ENCODE assay signal across 8 cellular contexts in the genomic region with DNA sequence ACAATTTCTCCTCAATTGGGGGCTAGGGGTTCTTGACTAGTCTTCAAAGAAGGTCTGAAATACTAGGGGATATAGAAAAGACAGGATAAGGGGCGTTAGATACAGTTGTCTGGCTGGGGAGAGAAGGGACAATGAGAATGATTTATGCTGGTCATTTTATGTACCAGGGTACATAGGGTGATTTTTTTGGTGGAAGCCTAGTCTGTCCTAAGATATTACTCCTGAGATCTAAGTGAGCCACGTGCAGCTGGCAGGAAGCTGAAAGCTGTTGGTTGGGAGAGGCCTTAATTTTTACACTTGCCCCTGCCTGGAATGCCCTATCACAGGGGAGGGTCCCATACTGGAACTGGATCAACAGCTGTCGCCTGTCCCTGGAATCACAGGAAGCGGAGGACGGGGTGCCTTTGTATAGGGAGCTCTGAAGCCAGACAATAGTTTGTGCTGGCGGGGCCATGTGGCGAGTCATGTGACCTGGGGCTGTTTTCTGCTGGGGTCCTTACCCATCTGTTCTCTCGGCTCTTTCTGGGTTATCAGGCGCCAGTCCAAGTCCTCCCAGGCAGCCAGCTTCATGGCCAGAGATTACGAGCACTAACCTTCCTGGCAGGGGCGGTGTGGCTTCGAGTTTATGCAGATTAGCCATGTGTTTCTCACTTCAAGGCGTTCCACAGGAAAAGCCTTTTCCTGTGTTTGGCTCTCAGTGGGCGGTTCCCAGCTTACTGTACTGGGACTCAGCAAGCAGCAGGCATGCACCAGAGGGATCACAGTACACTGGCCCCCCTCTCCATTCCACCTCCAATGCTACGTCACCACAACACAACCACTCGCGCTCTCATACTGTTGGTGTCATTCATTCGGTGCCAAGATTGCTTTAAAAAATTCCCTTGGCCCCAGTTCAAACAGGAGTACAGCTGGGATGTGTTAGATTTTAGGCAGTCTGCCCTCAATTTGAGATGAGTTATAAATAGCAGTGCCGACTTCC. TPM values are rescaled to one million over a fixed set of nuclear protein-coding genes. Genes with fewer than 3 reads are reported as not detected.
A peak's percentile ranks its signal among the peaks of the same experiment; 100 is the strongest.
DNase-seq lines count a peak whose midpoint lies in the region; ATAC-seq, FAIRE-seq and TF ChIP-seq lines count a peak whose summit lies in the region.

No MANE protein-coding gene starts in this region.

- peak overlapping the region; percentile 84 for H3K27ac Mint-ChIP-seq in activated naive CD8-positive, alpha-beta T cell
- peak overlapping the region; percentile 61 for H3K27ac Mint-ChIP-seq in neural progenitor cell

- intact Hi-C loops in Panc1 (cut with micrococcal nuclease; ENCODE audit: unreplicated experiment), result no loop called here

- peaks cover 5% of the 10 kb centered on the region for H3K36me3 Mint-ChIP-seq in activated naive CD8-positive, alpha-beta T cell
- H3K36me3 Mint-ChIP-seq in neural progenitor cell, result peaks cover 22% of the 10 kb centered on the region

- H4K20me1 ChIP-seq in BLaER1 treated with 17β-estradiol and CSF1 and Interleukin-3, amounts not matched to agents 10 nM and 100 nM, result peaks cover 100% of the 10 kb centered on the region in 11 experiments
- peaks cover 100% of the 10 kb centered on the region for H4K20me1 ChIP-seq in neural progenitor cell (ENCODE audit: low read depth)

- TSS peak; percentile 2 for BruUV-seq in Panc1 (replicated peaks; lab: Mats Ljungman, UMichigan)

- peak in 1 of 4 donors; percentile 10 for TF ChIP-seq EP300 in upper lobe of left lung (IDR thresholded peaks at IDR 0.05)

- H3K4me1 ChIP-seq in BLaER1 treated with 17β-estradiol and CSF1 and Interleukin-3, amounts not matched to agents 10 nM and 100 nM, result peaks cover 87 to 99% (median 90%) of the 10 kb centered on the region in 10 experiments
- H3K4me1 ChIP-seq in Panc1 (ENCODE audit: control insufficient read depth, insufficient read depth, low read length), result peaks cover 69% of the 10 kb centered on the region
- H3K4me1 ChIP-seq in neural progenitor cell, result peaks cover 67% of the 10 kb centered on the region
- peaks cover 78 to 93% (median 89%) of the 10 kb centered on the region in 4 donors for H3K4me1 ChIP-seq in upper lobe of left lung

- H3K9me3 ChIP-seq in BLaER1 treated with 17β-estradiol and CSF1 and Interleukin-3, amounts not matched to agents 10 nM and 100 nM (replicated peaks in 1 of 11), result no peaks in the 10 kb centered on the region
- no peaks in the 10 kb centered on the region for H3K9me3 ChIP-seq in Panc1 (ENCODE audit: control insufficient read depth, insufficient read depth, low read depth, low read length)
- no peaks in the 10 kb centered on the region for H3K9me3 ChIP-seq in neural progenitor cell (ENCODE audit: low read depth)
- no peaks in the 10 kb centered on the region for H3K9me3 ChIP-seq in upper lobe of left lung

- H3K27me3 ChIP-seq in BLaER1 treated with 17β-estradiol and CSF1 and Interleukin-3, amounts not matched to agents 10 nM and 100 nM, result no peaks in the 10 kb centered on the region
- no peaks in the 10 kb centered on the region for H3K27me3 ChIP-seq in Panc1 (ENCODE audit: control insufficient read depth, insufficient read depth, low read length)
- no peaks in the 10 kb centered on the region for H3K27me3 ChIP-seq in neural progenitor cell
- H3K27me3 ChIP-seq in upper lobe of left lung, result no peaks in the 10 kb centered on the region

- no peaks in the 10 kb centered on the region for H3K27me3 Mint-ChIP-seq in activated naive CD8-positive, alpha-beta T cell
- H3K27me3 Mint-ChIP-seq in neural progenitor cell (ENCODE audit: insufficient read depth, low read depth), result no peaks in the 10 kb centered on the region

- H3K27ac ChIP-seq in BLaER1 treated with 17β-estradiol and CSF1 and Interleukin-3, amounts not matched to agents 10 nM and 100 nM, result peak overlapping the region in 10 of 11 experiments; percentile 36 to 83 (median 74); a peak in 20 of 22 replicates
- H3K27ac ChIP-seq in Panc1 (ENCODE audit: low read length) (peak overlapping the region; percentile 5), neural progenitor cell (peak overlapping the region; percentile 74), upper lobe of left lung (peak overlapping the region; percentile 18 to 76 (median 60))

- TF ChIP-seq POLR2A in upper lobe of left lung (IDR thresholded peaks at IDR 0.05), result peak in 1 of 4 donors; percentile 4

- peaks cover 91% of the 10 kb centered on the region for H3K4me1 Mint-ChIP-seq in activated naive CD8-positive, alpha-beta T cell (ENCODE audit: low read depth)
- peaks cover 64% of the 10 kb centered on the region for H3K4me1 Mint-ChIP-seq in neural progenitor cell

- peaks cover 57% of the 10 kb centered on the region for H3F3A ChIP-seq in neural progenitor cell (ENCODE audit: low read depth)

- no peaks in the 10 kb centered on the region for H3K9me3 Mint-ChIP-seq in activated naive CD8-positive, alpha-beta T cell (ENCODE audit: low read depth)
- H3K9me3 Mint-ChIP-seq in neural progenitor cell, result peaks cover under 1% of the 10 kb centered on the region

- in situ Hi-C loops in Panc1 (cut with HindIII; ENCODE audit: low pct_unique_long_range_greater_than_20kb, low sequenced_read_pairs), result no loop called here

- DNase-seq in HTR-8/SVneo (ENCODE audit: insufficient read length, low spot score) (peak; percentile 57), Panc1 (ENCODE audit: low read depth, low spot score) (no peak), globus pallidus (ENCODE audit: low spot score) (peak; percentile 69), neural progenitor cell (ENCODE audit: low spot score) (peak; percentile 87), upper lobe of left lung (peak in 1 of 2 donors; percentile 90)

- H3K36me3 ChIP-seq in BLaER1 treated with 17β-estradiol and CSF1 and Interleukin-3, amounts not matched to agents 10 nM and 100 nM, result peaks cover 19 to 64% (median 38%) of the 10 kb centered on the region in 11 experiments; a peak in 20 of 22 replicates
- H3K36me3 ChIP-seq in Panc1 (ENCODE audit: control insufficient read depth, insufficient read depth, low read length) (no peaks in the 10 kb centered on the region), neural progenitor cell (no peaks in the 10 kb centered on the region), upper lobe of left lung (no peaks in the 10 kb centered on the region)

- H3K79me2 ChIP-seq in neural progenitor cell (ENCODE audit: low read depth), result peaks cover 100% of the 10 kb centered on the region

- H2AFZ ChIP-seq in neural progenitor cell (replicated peaks), result no peak overlapping the region

- peak overlapping the region; percentile 80 for H3K4me3 Mint-ChIP-seq in activated naive CD8-positive, alpha-beta T cell
- peak overlapping the region; percentile 69 for H3K4me3 Mint-ChIP-seq in neural progenitor cell

- POLR2A ChIA-PET in Panc1 (lab: Charles Lee), result interaction anchor here (0.5 to 0.7 kb wide), 8 partner anchors 27 to 200 kb away, joined by 3 to 18 read pairs (median 5); partner anchors contain the start of gene ARID1A

- peak overlapping the region in 10 of 11 experiments; percentile 38 to 68 (median 64); a peak in 18 of 22 replicates for H3K9ac ChIP-seq in BLaER1 treated with 17β-estradiol and CSF1 and Interleukin-3, amounts not matched to agents 10 nM and 100 nM
- no peak overlapping the region for H3K9ac ChIP-seq in neural progenitor cell

- peak overlapping the region; percentile 69 to 93 (median 86) for H3K4me2 ChIP-seq in BLaER1 treated with 17β-estradiol and CSF1 and Interleukin-3, amounts not matched to agents 10 nM and 100 nM
- H3K4me2 ChIP-seq in neural progenitor cell, result peak overlapping the region; percentile 72

- peak; percentile 9 for FAIRE-seq in HTR-8/SVneo (lab: Jason Lieb, UNC)

- CTCF ChIA-PET in Panc1 (lab: Charles Lee), result interaction anchor here (0.6 kb wide), 2 partner anchors 17 to 125 kb away, joined by 4 to 8 read pairs; no protein-coding TSS in a partner anchor

- peak overlapping the region in 7 of 10 experiments; percentile 18 to 44 (median 27); a peak in 9 of 20 replicates for H3K4me3 ChIP-seq in BLaER1 treated with 17β-estradiol and CSF1 and Interleukin-3, amounts not matched to agents 10 nM and 100 nM
- H3K4me3 ChIP-seq in Panc1 (ENCODE audit: low read depth in 2 of 2, low read length in 2 of 2), result peak overlapping the region in 1 of 2 experiments; percentile 6; a peak in 2 of 4 replicates
- peak overlapping the region; percentile 34 for H3K4me3 ChIP-seq in neural progenitor cell
- no peak overlapping the region for H3K4me3 ChIP-seq in upper lobe of left lung

- TF ChIP-seq CTCF in Panc1 (IDR thresholded peaks at IDR 0.05) (no peak), neural progenitor cell (IDR thresholded peaks at IDR 0.05) (no peak), upper lobe of left lung (IDR thresholded peaks at IDR 0.05) (no peak)

- WGBS in upper lobe of left lung, 2 donors, result 7% methylated on average over 7 to 19 of the region's 19 CpGs

- peak; percentile 83 for ATAC-seq in Panc1
- peak; percentile 93 to 94 for ATAC-seq in upper lobe of left lung (ENCODE audit: low FRiP score in 2 of 2)
- no peak for ATAC-seq in HG02623 (IDR thresholded peaks at IDR 0.05; ENCODE audit: unreplicated experiment)

RNA-seq across cellular contexts. Expression of gene ARID1A, which starts 27.5 kb away (rescaled TPM):
- total RNA-seq in Panc1 (2021; ENCODE audit: unreplicated experiment), result 110 TPM
- 130 TPM for polyA plus RNA-seq in Panc1 (2012; ENCODE audit: insufficient read length)
- total RNA-seq in neural progenitor cell (ENCODE audit: low replicate concordance), result 43.1 and 70.6 TPM in 2 replicates
- 100 to 1,000 TPM in 1 of 6 donors, 10 to 100 TPM in 5; 61.3 to 102 (median 70.5) TPM for total RNA-seq in upper lobe of left lung

Comparison
In these comparisons a context has a peak if more than half of its experiments do, and no peak if none do; other contexts are left out.
1. H3K27ac ChIP-seq: peak in every context shown above with its lines; median percentile 74 in BLaER1 treated with 17β-estradiol and CSF1 and Interleukin-3, amounts not matched to agents 10 nM and 100 nM; 74 in neural progenitor cell; 60 in upper lobe of left lung; 5 in Panc1.
2. H3K4me3 ChIP-seq: peak in BLaER1 treated with 17β-estradiol and CSF1 and Interleukin-3, amounts not matched to agents 10 nM and 100 nM (7 of 10) and neural progenitor cell (single experiment); none in upper lobe of left lung (0 of 4).